In the genomic region with DNA sequence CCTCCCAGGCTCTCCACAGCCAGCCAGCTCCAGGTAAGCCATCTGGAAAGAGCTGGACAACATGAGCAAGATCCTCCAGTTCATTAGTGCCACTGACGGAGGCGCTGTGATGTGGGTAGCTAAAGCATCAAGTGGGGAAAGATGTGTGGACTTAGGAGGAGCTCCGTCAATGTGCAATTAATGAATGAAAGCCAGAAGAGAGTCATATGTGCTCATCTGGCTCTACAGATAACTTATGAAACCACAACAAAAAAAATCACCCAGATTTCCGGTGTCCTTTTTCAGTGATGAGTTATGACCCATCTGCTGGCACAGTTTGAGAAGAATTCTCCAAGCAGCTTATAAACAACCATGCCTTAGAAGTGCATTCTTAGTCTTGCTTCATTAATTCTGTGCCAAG, we compare ENCODE assay signal across 10 cellular contexts.
DNase-seq lines count a peak whose midpoint lies in the region; ATAC-seq and TF ChIP-seq lines count a peak whose summit lies in the region.
"Had no signal": no experiment of that assay in that cellular context is flagged by ENCODE, and none has a peak within 500 bp of the region (broad histone marks: within the 10 kb centered on the region; RNA-seq: fewer than 3 reads in every experiment).

No MANE protein-coding gene starts in this region.

- DNase-seq in NCI-H146 (lab: John Stamatoyannopoulos, UW) = peak; percentile 7
- no peak for DNase-seq in NCI-H146 treated with DMSO at 0.1 percent for 48 hours (lab: John Stamatoyannopoulos, UW; ENCODE audit: unreplicated experiment)
- DNase-seq in NCI-H510A treated with DMSO at 0.1 percent for 48 hours (lab: John Stamatoyannopoulos, UW) = peak; percentile 95
- no peak for DNase-seq in esophagus muscularis mucosa (ENCODE audit: extremely low spot score)
- no peak for DNase-seq in stimulated activated effector memory CD8-positive, alpha-beta T cell treated with anti-CD3 and anti-CD28 coated beads, Interleukin-12 subunit alpha, Interleukin-12 subunit beta, amount 100 ng/mL, for 72 hours (ENCODE audit: low spot score in 2 of 2)
- DNase-seq in NCI-H2081 (lab: John Stamatoyannopoulos, UW) = no peak
- DNase-seq in glutamatergic neuron = no peak
- DNase-seq: NCI-H526 treated with DMSO at 0.1 percent for 48 hours had no signal

- H3K9me3 Mint-ChIP-seq in stimulated activated effector memory CD8-positive, alpha-beta T cell treated with anti-CD3 and anti-CD28 coated beads, Interleukin-12 subunit alpha, Interleukin-12 subunit beta, amount 100 ng/mL, for 72 hours = no peaks in the 10 kb centered on the region
- H3K9me3 Mint-ChIP-seq in glutamatergic neuron (ENCODE audit: unreplicated experiment) = no peaks in the 10 kb centered on the region

- peaks cover 9% of the 10 kb centered on the region for H3K4me1 Mint-ChIP-seq in stimulated activated effector memory CD8-positive, alpha-beta T cell treated with anti-CD3 and anti-CD28 coated beads, Interleukin-12 subunit alpha, Interleukin-12 subunit beta, amount 100 ng/mL, for 72 hours
- no peaks in the 10 kb centered on the region for H3K4me1 Mint-ChIP-seq in glutamatergic neuron (ENCODE audit: low read depth, unreplicated experiment)

- no peak overlapping the region for H3K4me3 Mint-ChIP-seq in stimulated activated effector memory CD8-positive, alpha-beta T cell treated with anti-CD3 and anti-CD28 coated beads, Interleukin-12 subunit alpha, Interleukin-12 subunit beta, amount 100 ng/mL, for 72 hours
- no peak overlapping the region for H3K4me3 Mint-ChIP-seq in glutamatergic neuron (ENCODE audit: unreplicated experiment)

- no peak for TF ChIP-seq EP300 in esophagus muscularis mucosa (IDR thresholded peaks at IDR 0.05)

- H3K36me3 ChIP-seq in esophagus muscularis mucosa = peaks cover 0 to 30% (median 3%) of the 10 kb centered on the region in 4 donors

- H3K36me3 Mint-ChIP-seq in stimulated activated effector memory CD8-positive, alpha-beta T cell treated with anti-CD3 and anti-CD28 coated beads, Interleukin-12 subunit alpha, Interleukin-12 subunit beta, amount 100 ng/mL, for 72 hours = peaks cover 7% of the 10 kb centered on the region
- H3K36me3 Mint-ChIP-seq in glutamatergic neuron (ENCODE audit: unreplicated experiment) = no peaks in the 10 kb centered on the region

- ATAC-seq in stimulated activated effector memory CD8-positive, alpha-beta T cell treated with anti-CD3 and anti-CD28 coated beads, Interleukin-12 subunit alpha, Interleukin-12 subunit beta, amount 100 ng/mL, for 72 hours = peak; percentile 79
- no peak for ATAC-seq in HG03521 (IDR thresholded peaks at IDR 0.05; ENCODE audit: unreplicated experiment)

- H3K27me3 Mint-ChIP-seq in glutamatergic neuron (ENCODE audit: unreplicated experiment) = no peaks in the 10 kb centered on the region

- WGBS in esophagus muscularis mucosa = 47% methylated on average over 4 of the region's 4 CpGs

- H3K9me3 ChIP-seq in esophagus muscularis mucosa = no peaks in the 10 kb centered on the region

- peaks cover 0 to 24% (median 20%) of the 10 kb centered on the region in 4 donors for H3K4me1 ChIP-seq in esophagus muscularis mucosa

- no peaks in the 10 kb centered on the region for H3K27me3 ChIP-seq in esophagus muscularis mucosa

- peak overlapping the region; percentile 46 for H3K27ac Mint-ChIP-seq in stimulated activated effector memory CD8-positive, alpha-beta T cell treated with anti-CD3 and anti-CD28 coated beads, Interleukin-12 subunit alpha, Interleukin-12 subunit beta, amount 100 ng/mL, for 72 hours
- H3K27ac Mint-ChIP-seq in glutamatergic neuron (ENCODE audit: unreplicated experiment) = no peak overlapping the region

- intact Hi-C loops in esophagus muscularis mucosa (cut with DNase I) = loop anchor here (5.0 to 10.0 kb wide), 2 partner anchors 605 to 848 kb away; no protein-coding TSS in a partner anchor

- H3K27ac ChIP-seq in esophagus muscularis mucosa (replicated peaks in 1 of 4) = peak overlapping the region; percentile 25 to 55 (median 42)
- H3K27ac ChIP-seq: 22Rv1 had no signal

- H3K4me3 ChIP-seq in esophagus muscularis mucosa = no peak overlapping the region

- no peak for TF ChIP-seq CTCF in esophagus muscularis mucosa (IDR thresholded peaks at IDR 0.05)
- no peak for TF ChIP-seq CTCF in glutamatergic neuron (IDR thresholded peaks at IDR 0.05; ENCODE audit: partially characterized antibody, unreplicated experiment)

- TF ChIP-seq POLR2A in esophagus muscularis mucosa (IDR thresholded peaks at IDR 0.05; ENCODE audit: low read depth) = no peak

Comparison
In these comparisons a context has a peak if more than half of its experiments do, and no peak if none do; other contexts are left out.
1. DNase-seq: peak in NCI-H146 (single experiment) and NCI-H510A treated with DMSO at 0.1 percent for 48 hours (single experiment); none in NCI-H146 treated with DMSO at 0.1 percent for 48 hours (single experiment), esophagus muscularis mucosa (single experiment), stimulated activated effector memory CD8-positive, alpha-beta T cell treated with anti-CD3 and anti-CD28 coated beads, Interleukin-12 subunit alpha, Interleukin-12 subunit beta, amount 100 ng/mL, for 72 hours (0 of 2), NCI-H2081 (0 of 2) and glutamatergic neuron (single experiment).